In genomic region chr12:53302903-53303302, GRCh38 we compare ENCODE assay signal across 22 cellular contexts. TPM values are rescaled to one million over a fixed set of nuclear protein-coding genes. Genes with fewer than 3 reads are reported as not detected.
DNase-seq lines count a peak whose midpoint lies in the region; ATAC-seq and TF ChIP-seq lines count a peak whose summit lies in the region.
"Had no signal": no experiment of that assay in that cellular context is flagged by ENCODE, and none has a peak within 500 bp of the region (broad histone marks: within the 10 kb centered on the region; RNA-seq: fewer than 3 reads in every experiment).

No MANE protein-coding gene starts in this region.

- H3K36me3 ChIP-seq in CD4-positive, CD25-positive, alpha-beta regulatory T cell (ENCODE audit: control insufficient read depth, insufficient read depth, low read length): peaks cover 63% of the 10 kb centered on the region
- peaks cover 1 to 61% (median 4%) of the 10 kb centered on the region in 3 experiments for H3K36me3 ChIP-seq in naive thymus-derived CD4-positive, alpha-beta T cell (ENCODE audit: control insufficient read depth in 2 of 3, insufficient read depth in 3 of 3, low read length in 3 of 3)

- H3K27me3 ChIP-seq in CD4-positive, CD25-positive, alpha-beta regulatory T cell (ENCODE audit: control insufficient read depth, insufficient read depth, low read length): no peaks in the 10 kb centered on the region
- no peaks in the 10 kb centered on the region for H3K27me3 ChIP-seq in naive thymus-derived CD4-positive, alpha-beta T cell (ENCODE audit: control insufficient read depth in 2 of 2, insufficient read depth in 2 of 2, low read length in 2 of 2)
- H3K27me3 ChIP-seq: pancreas had no signal

- intact Hi-C loops in naive thymus-derived CD4-positive, alpha-beta T cell (cut with micrococcal nuclease): no loop called here

- H3K27ac ChIP-seq in 22Rv1: peak overlapping the region; percentile 15; the same call in 1 of the 2 replicates
- H3K27ac ChIP-seq in CD4-positive, CD25-positive, alpha-beta regulatory T cell (ENCODE audit: insufficient read depth, low read length, poor library complexity, severe bottlenecking): no peak overlapping the region
- H3K27ac ChIP-seq in naive thymus-derived CD4-positive, alpha-beta T cell (ENCODE audit: low read depth, low read length): no peak overlapping the region
- H3K27ac ChIP-seq: coronary artery, GM23248, pancreas, thoracic aorta had no signal

- H3K4me3 ChIP-seq in CD4-positive, CD25-positive, alpha-beta regulatory T cell (ENCODE audit: low read depth, low read length): no peak overlapping the region
- no peak overlapping the region for H3K4me3 ChIP-seq in naive thymus-derived CD4-positive, alpha-beta T cell (ENCODE audit: low read length)
- H3K4me3 ChIP-seq: coronary artery, GM23248, pancreas, thoracic aorta had no signal

- H3K4me1 Mint-ChIP-seq in CD4-positive, CD25-positive, alpha-beta regulatory T cell: peaks cover 6 to 52% (median 36%) of the 10 kb centered on the region in 4 donors
- H3K4me1 Mint-ChIP-seq in activated T-helper 17 cell treated with anti-CD3 and anti-CD28 coated beads, Interleukin-2, amount 50 U/mL, for 72 hours: peaks cover 37% of the 10 kb centered on the region
- H3K4me1 Mint-ChIP-seq in naive thymus-derived CD4-positive, alpha-beta T cell: peaks cover 28 to 54% (median 43%) of the 10 kb centered on the region in 7 donors

- peak overlapping the region in 3 of 4 donors; percentile 60 to 99 (median 86) for H3K4me3 Mint-ChIP-seq in CD4-positive, CD25-positive, alpha-beta regulatory T cell
- peak overlapping the region; percentile 95 for H3K4me3 Mint-ChIP-seq in activated T-helper 17 cell treated with anti-CD3 and anti-CD28 coated beads, Interleukin-2, amount 50 U/mL, for 72 hours
- peak overlapping the region in 8 of 10 donors; percentile 1 to 82 (median 38) for H3K4me3 Mint-ChIP-seq in naive thymus-derived CD4-positive, alpha-beta T cell

- H3K4me1 ChIP-seq in CD4-positive, CD25-positive, alpha-beta regulatory T cell (ENCODE audit: control insufficient read depth, insufficient read depth, low read length, poor library complexity, severe bottlenecking): peaks cover 31% of the 10 kb centered on the region
- H3K4me1 ChIP-seq in naive thymus-derived CD4-positive, alpha-beta T cell (ENCODE audit: control insufficient read depth in 2 of 2, insufficient read depth in 2 of 2, low read length in 2 of 2): peaks cover 13 to 15% of the 10 kb centered on the region in 2 donors

- H3K27ac Mint-ChIP-seq in CD4-positive, CD25-positive, alpha-beta regulatory T cell: peak overlapping the region in 2 of 3 donors; percentile 6 to 63
- H3K27ac Mint-ChIP-seq in activated T-helper 17 cell treated with anti-CD3 and anti-CD28 coated beads, Interleukin-2, amount 50 U/mL, for 72 hours: peak overlapping the region; percentile 93
- H3K27ac Mint-ChIP-seq in naive thymus-derived CD4-positive, alpha-beta T cell: peak overlapping the region in 3 of 9 donors; percentile 18 to 56 (median 40)

- H3K9me3 Mint-ChIP-seq in CD4-positive, CD25-positive, alpha-beta regulatory T cell: peaks cover 0 to 2% (median 0%) of the 10 kb centered on the region in 7 donors
- H3K9me3 Mint-ChIP-seq in activated T-helper 17 cell treated with anti-CD3 and anti-CD28 coated beads, Interleukin-2, amount 50 U/mL, for 72 hours: no peaks in the 10 kb centered on the region
- H3K9me3 Mint-ChIP-seq in naive thymus-derived CD4-positive, alpha-beta T cell: no peaks in the 10 kb centered on the region

- no peaks in the 10 kb centered on the region for H3K9me3 ChIP-seq in CD4-positive, CD25-positive, alpha-beta regulatory T cell (ENCODE audit: control insufficient read depth in 2 of 2, low read length in 2 of 2)
- no peaks in the 10 kb centered on the region for H3K9me3 ChIP-seq in naive thymus-derived CD4-positive, alpha-beta T cell (ENCODE audit: control insufficient read depth in 2 of 3, low read length in 3 of 3)
- H3K9me3 ChIP-seq: pancreas, thoracic aorta had no signal

- POLR2A ChIA-PET in naive thymus-derived CD4-positive, alpha-beta T cell (lab: Charles Lee): interaction anchor here (2.1 kb wide), 1 partner anchor 11 kb away, joined by 10 read pairs; no protein-coding TSS in a partner anchor

- no peak for ATAC-seq in CD4-positive, CD25-positive, alpha-beta regulatory T cell (ENCODE audit: low read depth in 2 of 2)
- ATAC-seq in activated T-helper 17 cell treated with anti-CD3 and anti-CD28 coated beads, Interleukin-2, amount 50 U/mL, for 72 hours (replicated peaks): no peak
- ATAC-seq in naive thymus-derived CD4-positive, alpha-beta T cell: no peak
- ATAC-seq in HG03175 (IDR thresholded peaks at IDR 0.05; ENCODE audit: unreplicated experiment) (no peak), HG03571 (IDR thresholded peaks at IDR 0.05; ENCODE audit: unreplicated experiment) (no peak), GM18907 (IDR thresholded peaks at IDR 0.05; ENCODE audit: unreplicated experiment) (no peak)
- ATAC-seq: pancreas had no signal

- TF ChIP-seq CTCF in 22Rv1 (IDR thresholded peaks at IDR 0.05): no peak

- H3K36me3 Mint-ChIP-seq in CD4-positive, CD25-positive, alpha-beta regulatory T cell: peaks cover 31% of the 10 kb centered on the region
- peaks cover 96% of the 10 kb centered on the region for H3K36me3 Mint-ChIP-seq in activated T-helper 17 cell treated with anti-CD3 and anti-CD28 coated beads, Interleukin-2, amount 50 U/mL, for 72 hours (ENCODE audit: low read depth)
- H3K36me3 Mint-ChIP-seq in naive thymus-derived CD4-positive, alpha-beta T cell: peaks cover 7 to 36% (median 19%) of the 10 kb centered on the region in 5 donors

- CTCF ChIA-PET in naive thymus-derived CD4-positive, alpha-beta T cell (lab: Charles Lee): interaction anchor here (1.3 kb wide), 1 partner anchor 18 kb away, joined by 4 read pairs; the partner anchor contains the start of gene AAAS

- no peaks in the 10 kb centered on the region for H3K27me3 Mint-ChIP-seq in CD4-positive, CD25-positive, alpha-beta regulatory T cell
- no peaks in the 10 kb centered on the region for H3K27me3 Mint-ChIP-seq in activated T-helper 17 cell treated with anti-CD3 and anti-CD28 coated beads, Interleukin-2, amount 50 U/mL, for 72 hours
- no peaks in the 10 kb centered on the region for H3K27me3 Mint-ChIP-seq in naive thymus-derived CD4-positive, alpha-beta T cell

- no peak for DNase-seq in CD4-positive, CD25-positive, alpha-beta regulatory T cell
- no peak for DNase-seq in naive thymus-derived CD4-positive, alpha-beta T cell
- DNase-seq in NCI-H2171 (lab: John Stamatoyannopoulos, UW): no peak
- DNase-seq: activated CD4-positive, CD25-positive, alpha-beta regulatory T cell treated with anti-CD3 and anti-CD28 coated beads, Interleukin-2, amount 50 U/mL, for 72 hours; GM23248; Karpas-422; NCI-H526 treated with DMSO at 0.1 percent for 48 hours; pancreas; SIG-M5; stimulated activated CD4-positive, alpha-beta T cell treated with anti-CD3 and anti-CD28 coated beads, Interleukin-4, amount 100 ng/mL, for 1 hour; T-helper 9 cell had no signal

RNA-seq across cellular contexts. Expression of gene MYG1, which starts 3.4 kb away (rescaled TPM):
- 33.9 TPM for total RNA-seq in CD4-positive, CD25-positive, alpha-beta regulatory T cell
- 10 to 100 TPM; 85.0 to 98.1 (median 94.4) TPM for polyA plus RNA-seq in CD4-positive, CD25-positive, alpha-beta regulatory T cell
- 10 to 100 TPM; 48.7 to 76.5 TPM for total RNA-seq in activated T-helper 17 cell treated with anti-CD3 and anti-CD28 coated beads, Interleukin-2, amount 50 U/mL, for 72 hours
- 10 to 100 TPM; 38.9 to 55.9 (median 49.2) TPM for total RNA-seq in naive thymus-derived CD4-positive, alpha-beta T cell
- polyA plus RNA-seq in naive thymus-derived CD4-positive, alpha-beta T cell: 10 to 100 TPM; 69.6 to 75.1 TPM

RNA-seq across cellular contexts. Expression of gene PFDN5, which starts 7.6 kb away (rescaled TPM):
- 506 TPM for total RNA-seq in CD4-positive, CD25-positive, alpha-beta regulatory T cell
- 1,000 to 10,000 TPM; 1,352 to 1,800 (median 1,601) TPM for polyA plus RNA-seq in CD4-positive, CD25-positive, alpha-beta regulatory T cell
- 100 to 1,000 TPM; 250 to 347 TPM for total RNA-seq in activated T-helper 17 cell treated with anti-CD3 and anti-CD28 coated beads, Interleukin-2, amount 50 U/mL, for 72 hours
- 100 to 1,000 TPM; 323 to 785 (median 692) TPM for total RNA-seq in naive thymus-derived CD4-positive, alpha-beta T cell
- polyA plus RNA-seq in naive thymus-derived CD4-positive, alpha-beta T cell: 1,000 to 10,000 TPM; 1,766 to 1,956 TPM

RNA-seq across cellular contexts. Expression of gene AAAS, which starts 18.5 kb away (rescaled TPM):
- 36.8 TPM for total RNA-seq in CD4-positive, CD25-positive, alpha-beta regulatory T cell
- polyA plus RNA-seq in CD4-positive, CD25-positive, alpha-beta regulatory T cell: 10 to 100 TPM; 34.0 to 45.9 (median 37.8) TPM
- total RNA-seq in activated T-helper 17 cell treated with anti-CD3 and anti-CD28 coated beads, Interleukin-2, amount 50 U/mL, for 72 hours: 10 to 100 TPM; 42.3 to 44.8 TPM
- 10 to 100 TPM; 35.4 to 73.5 (median 69.0) TPM for total RNA-seq in naive thymus-derived CD4-positive, alpha-beta T cell
- polyA plus RNA-seq in naive thymus-derived CD4-positive, alpha-beta T cell: 10 to 100 TPM; 45.9 to 58.2 TPM

RNA-seq across cellular contexts. Expression of gene SP7, which starts 33.3 kb away (rescaled TPM):
- not detected for total RNA-seq in CD4-positive, CD25-positive, alpha-beta regulatory T cell
- polyA plus RNA-seq in CD4-positive, CD25-positive, alpha-beta regulatory T cell: under 1 TPM in 1 of 4 donors, not detected in 3; 0.07 TPM
- not detected for total RNA-seq in activated T-helper 17 cell treated with anti-CD3 and anti-CD28 coated beads, Interleukin-2, amount 50 U/mL, for 72 hours
- not detected for total RNA-seq in naive thymus-derived CD4-positive, alpha-beta T cell
- under 1 TPM; 0.13 to 0.18 TPM for polyA plus RNA-seq in naive thymus-derived CD4-positive, alpha-beta T cell
- total RNA-seq: endothelial cell of umbilical vein, fibroblast of villous mesenchyme, GM23248, pancreas, skeletal muscle tissue, thoracic aorta had no signal
- polyA plus RNA-seq: BJ, endothelial cell of umbilical vein, GM23248, pancreas had no signal

RNA-seq across cellular contexts. Expression of gene ESPL1, which starts 34.8 kb away (rescaled TPM):
- 2.7 TPM for total RNA-seq in CD4-positive, CD25-positive, alpha-beta regulatory T cell
- polyA plus RNA-seq in CD4-positive, CD25-positive, alpha-beta regulatory T cell: under 1 TPM in 3 of 4 donors, not detected in 1; 0.05 to 0.24 (median 0.11) TPM
- total RNA-seq in activated T-helper 17 cell treated with anti-CD3 and anti-CD28 coated beads, Interleukin-2, amount 50 U/mL, for 72 hours: 10 to 100 TPM; 80.1 to 92.1 TPM
- 10 to 100 TPM in 1 of 5 experiments, 1 to 10 TPM in 2, under 1 TPM in 2; 0.08 to 65.4 (median 1.1) TPM for total RNA-seq in naive thymus-derived CD4-positive, alpha-beta T cell
- polyA plus RNA-seq in naive thymus-derived CD4-positive, alpha-beta T cell: not detected

Comparison
In these comparisons a context has a peak if more than half of its experiments do, and no peak if none do; other contexts are left out.
1. H3K4me3 Mint-ChIP-seq: peak in every context shown above with its lines; median percentile 95 in activated T-helper 17 cell treated with anti-CD3 and anti-CD28 coated beads, Interleukin-2, amount 50 U/mL, for 72 hours; 86 in CD4-positive, CD25-positive, alpha-beta regulatory T cell; 38 in naive thymus-derived CD4-positive, alpha-beta T cell.